23 cellular contexts compared by ENCODE assay signal in genomic region chr2:202577250-202578183, GRCh38. TPM values are rescaled to one million over a fixed set of nuclear protein-coding genes. Genes with fewer than 3 reads are reported as not detected.
A peak's percentile ranks its signal among the peaks of the same experiment; 100 is the strongest.
DNase-seq lines count a peak whose midpoint lies in the region; TF ChIP-seq lines count a peak whose summit lies in the region.
"Had no signal": no experiment of that assay in that cellular context is flagged by ENCODE, and none has a peak within 500 bp of the region (broad histone marks: within the 10 kb centered on the region; RNA-seq: fewer than 3 reads in every experiment).

No MANE protein-coding gene starts in this region.

- H3K4me1 Mint-ChIP-seq in neural progenitor cell = peaks cover 10% of the 10 kb centered on the region
- H3K4me1 Mint-ChIP-seq in CD4-positive, alpha-beta memory T cell = no peaks in the 10 kb centered on the region
- H3K4me1 Mint-ChIP-seq: activated naive CD8-positive, alpha-beta T cell treated with anti-CD3 and anti-CD28 coated beads, Interleukin-2, amount 10 ng/mL, durations not matched to agents 7 days and 5 days had no signal

- intact Hi-C loops in CD4-positive, alpha-beta memory T cell (cut with micrococcal nuclease) = no loop called here
- intact Hi-C loops in lower leg skin (cut with DNase I; ENCODE audit: low total_unique reads) = no loop called here

- peaks cover 15% of the 10 kb centered on the region for H3K9me3 Mint-ChIP-seq in neural progenitor cell
- H3K9me3 Mint-ChIP-seq in CD4-positive, alpha-beta memory T cell = no peaks in the 10 kb centered on the region
- H3K9me3 Mint-ChIP-seq: activated T-helper 1 cell treated with anti-CD3 and anti-CD28 coated beads, Interleukin-12 subunit alpha, Interleukin-12 subunit beta, Interleukin-2, Interleukin-4 antibody, amounts not matched to agents 30 ng/mL and 10 ng/mL and 1 ng/mL, durations not matched to agents 14 hours and 24 hours and 36 hours; stimulated activated naive CD8-positive, alpha-beta T cell treated with anti-CD3 and anti-CD28 coated beads, Interleukin-15, amount 100 ng/mL, for 72 hours had no signal

- H3K4me3 Mint-ChIP-seq in neural progenitor cell = no peak overlapping the region
- no peak overlapping the region for H3K4me3 Mint-ChIP-seq in CD4-positive, alpha-beta memory T cell
- H3K4me3 Mint-ChIP-seq: activated naive CD8-positive, alpha-beta T cell treated with anti-CD3 and anti-CD28 coated beads, Interleukin-2, amount 10 ng/mL, durations not matched to agents 7 days and 5 days; activated T-helper 1 cell treated with anti-CD3 and anti-CD28 coated beads, Interleukin-12 subunit alpha, Interleukin-12 subunit beta, Interleukin-2, Interleukin-4 antibody, amounts not matched to agents 30 ng/mL and 10 ng/mL and 1 ng/mL, durations not matched to agents 14 hours and 24 hours and 36 hours; stimulated activated naive CD8-positive, alpha-beta T cell treated with anti-CD3 and anti-CD28 coated beads, Interleukin-15, amount 100 ng/mL, for 72 hours had no signal

- peak overlapping the region; percentile 49 for H3K4me2 ChIP-seq in neural progenitor cell

- 76 to 78% methylated on average over 10 of the region's 10 CpGs for WGBS in lower leg skin, 2 donors

- peaks cover 12% of the 10 kb centered on the region for H3K4me1 ChIP-seq in neural progenitor cell
- H3K4me1 ChIP-seq in CD4-positive, alpha-beta memory T cell (ENCODE audit: insufficient read depth, low read length) = no peaks in the 10 kb centered on the region
- H3K4me1 ChIP-seq: esophagus muscularis mucosa, gastroesophageal sphincter had no signal

- H4K20me1 ChIP-seq in neural progenitor cell (ENCODE audit: low read depth) = no peaks in the 10 kb centered on the region

- H3K4me3 ChIP-seq in neural progenitor cell (no peak overlapping the region), lower leg skin (ENCODE audit: low read depth, poor library complexity, severe bottlenecking) (no peak overlapping the region)
- no peak overlapping the region for H3K4me3 ChIP-seq in CD4-positive, alpha-beta memory T cell (ENCODE audit: low read length in 2 of 2)
- H3K4me3 ChIP-seq: esophagus muscularis mucosa, gastroesophageal sphincter, lung had no signal

- H3K9me3 ChIP-seq in neural progenitor cell (ENCODE audit: low read depth) = no peaks in the 10 kb centered on the region
- no peaks in the 10 kb centered on the region for H3K9me3 ChIP-seq in CD4-positive, alpha-beta memory T cell (ENCODE audit: control insufficient read depth in 1 of 2, low read length in 2 of 2)
- H3K9me3 ChIP-seq: esophagus muscularis mucosa, gastroesophageal sphincter had no signal

- peaks cover 3% of the 10 kb centered on the region for H3K36me3 Mint-ChIP-seq in neural progenitor cell
- H3K36me3 Mint-ChIP-seq in CD4-positive, alpha-beta memory T cell = no peaks in the 10 kb centered on the region
- H3K36me3 Mint-ChIP-seq: activated naive CD8-positive, alpha-beta T cell treated with anti-CD3 and anti-CD28 coated beads, Interleukin-2, amount 10 ng/mL, durations not matched to agents 7 days and 5 days had no signal

- DNase-seq in DMS79 (lab: John Stamatoyannopoulos, UW) (peak; percentile 10), DMS79 treated with DMSO at 0.1 percent for 48 hours (lab: John Stamatoyannopoulos, UW) (no peak), NCI-H2171 (lab: John Stamatoyannopoulos, UW) (peak; percentile 51), NCI-H82 treated with DMSO at 0.1 percent for 48 hours (lab: John Stamatoyannopoulos, UW; ENCODE audit: unreplicated experiment) (peak; percentile 91), neural progenitor cell (ENCODE audit: low spot score) (peak; percentile 11), SW 1271 (lab: John Stamatoyannopoulos, UW) (no peak), lower leg skin (ENCODE audit: low spot score in 2 of 2) (no peak)
- DNase-seq in CD4-positive, alpha-beta memory T cell = no peak
- DNase-seq: 8988T; activated naive CD8-positive, alpha-beta T cell treated with anti-CD3 and anti-CD28 coated beads, Interleukin-2, amount 10 ng/mL, durations not matched to agents 7 days and 5 days; AML-193; effector memory CD4-positive, alpha-beta T cell; kidney; NCI-H187; occipital lobe; stimulated activated CD4-positive, alpha-beta T cell treated with anti-CD3 and anti-CD28 coated beads, Interleukin-4, amount 100 ng/mL, for 1 hour; stimulated activated naive CD8-positive, alpha-beta T cell treated with anti-CD3 and anti-CD28 coated beads, Interleukin-15, amount 100 ng/mL, for 72 hours; trophoblast cell had no signal

- no peaks in the 10 kb centered on the region for H3K36me3 ChIP-seq in neural progenitor cell
- no peaks in the 10 kb centered on the region for H3K36me3 ChIP-seq in CD4-positive, alpha-beta memory T cell (ENCODE audit: insufficient read depth, low read length)
- H3K36me3 ChIP-seq: esophagus muscularis mucosa, gastroesophageal sphincter had no signal

- peaks cover 5% of the 10 kb centered on the region for H3F3A ChIP-seq in neural progenitor cell (ENCODE audit: low read depth)

- H3K27ac Mint-ChIP-seq in neural progenitor cell = peak overlapping the region; percentile 50
- H3K27ac Mint-ChIP-seq in CD4-positive, alpha-beta memory T cell = no peak overlapping the region
- H3K27ac Mint-ChIP-seq: activated naive CD8-positive, alpha-beta T cell treated with anti-CD3 and anti-CD28 coated beads, Interleukin-2, amount 10 ng/mL, durations not matched to agents 7 days and 5 days; activated T-helper 1 cell treated with anti-CD3 and anti-CD28 coated beads, Interleukin-12 subunit alpha, Interleukin-12 subunit beta, Interleukin-2, Interleukin-4 antibody, amounts not matched to agents 30 ng/mL and 10 ng/mL and 1 ng/mL, durations not matched to agents 14 hours and 24 hours and 36 hours had no signal

- no peak for TF ChIP-seq POLR2A in lower leg skin (IDR thresholded peaks at IDR 0.05)

- no peaks in the 10 kb centered on the region for H3K27me3 ChIP-seq in neural progenitor cell
- H3K27me3 ChIP-seq in CD4-positive, alpha-beta memory T cell (ENCODE audit: insufficient read depth, low read length) = no peaks in the 10 kb centered on the region
- H3K27me3 ChIP-seq: esophagus muscularis mucosa, gastroesophageal sphincter had no signal

- POLR2A ChIA-PET in CD4-positive, alpha-beta memory T cell (lab: Charles Lee; ENCODE audit: partially characterized antibody) = no interaction called here

- peak overlapping the region; percentile 90 for H3K27ac ChIP-seq in neural progenitor cell
- no peak overlapping the region for H3K27ac ChIP-seq in CD4-positive, alpha-beta memory T cell (ENCODE audit: low read depth, low read length)
- H3K27ac ChIP-seq: esophagus muscularis mucosa, gastroesophageal sphincter, RWPE1 had no signal

- TF ChIP-seq CTCF in neural progenitor cell (IDR thresholded peaks at IDR 0.05) = no peak
- TF ChIP-seq CTCF in lower leg skin (IDR thresholded peaks at IDR 0.05) = no peak

- H3K79me2 ChIP-seq in neural progenitor cell (ENCODE audit: low read depth) = no peaks in the 10 kb centered on the region

- H3K9ac ChIP-seq in neural progenitor cell = no peak overlapping the region

- CTCF ChIA-PET in CD4-positive, alpha-beta memory T cell (lab: Charles Lee; ENCODE audit: partially characterized antibody) = no interaction called here

- H2AFZ ChIP-seq in neural progenitor cell (replicated peaks) = no peak overlapping the region

- H3K27me3 Mint-ChIP-seq in neural progenitor cell (ENCODE audit: insufficient read depth, low read depth) = no peaks in the 10 kb centered on the region
- no peaks in the 10 kb centered on the region for H3K27me3 Mint-ChIP-seq in CD4-positive, alpha-beta memory T cell
- H3K27me3 Mint-ChIP-seq: stimulated activated naive CD8-positive, alpha-beta T cell treated with anti-CD3 and anti-CD28 coated beads, Interleukin-15, amount 100 ng/mL, for 72 hours had no signal

RNA-seq across cellular contexts. Expression of gene FAM117B, which starts 57.3 kb away (rescaled TPM):
- total RNA-seq in neural progenitor cell (ENCODE audit: low replicate concordance) = 15.0 and 17.5 TPM in 2 replicates
- 10 to 100 TPM; 26.2 to 27.1 TPM for total RNA-seq in CD4-positive, alpha-beta memory T cell
- polyA plus RNA-seq in CD4-positive, alpha-beta memory T cell = 10 to 100 TPM in 1 of 2 donors, 1 to 10 TPM in 1; 4.8 to 11.9 TPM
- total RNA-seq in lower leg skin = 10 to 100 TPM in 3 of 4 donors, 1 to 10 TPM in 1; 9.6 to 28.8 (median 17.0) TPM

Comparison
In these comparisons a context has a peak if more than half of its experiments do, and no peak if none do; other contexts are left out.
1. DNase-seq: peak in DMS79 (single experiment), NCI-H2171 (single experiment), NCI-H82 treated with DMSO at 0.1 percent for 48 hours (single experiment) and neural progenitor cell (single experiment); none in DMS79 treated with DMSO at 0.1 percent for 48 hours (single experiment), CD4-positive, alpha-beta memory T cell (0 of 5), SW 1271 (0 of 2) and lower leg skin (0 of 2).